ENCODE assay signal across 2 cellular contexts in genomic region chr22:30373331-30374325, GRCh38.
TF ChIP-seq lines count a peak whose summit lies in the region.

No MANE protein-coding gene starts in this region.

TF ChIP-seq in A549, 52 proteins besides CTCF, POLR2A, EP300 and RAD21:
- TF ChIP-seq PBX3 (IDR thresholded peaks at IDR 0.05), result no peak
- no peak for TF ChIP-seq ZNF302 (CRISPR knock-in tag; IDR thresholded peaks at IDR 0.05)
- no peak for TF ChIP-seq HMGXB4 (CRISPR knock-in tag; IDR thresholded peaks at IDR 0.05; ENCODE audit: borderline replicate concordance)
- no peak for TF ChIP-seq KDM1A (IDR thresholded peaks at IDR 0.05; ENCODE audit: low read depth)
- TF ChIP-seq FOXS1 (CRISPR knock-in tag; IDR thresholded peaks at IDR 0.05), result no peak
- no peak for TF ChIP-seq HOXA7 (CRISPR knock-in tag; IDR thresholded peaks at IDR 0.05)

TF ChIP-seq in H1, 55 proteins besides CTCF, POLR2A, EP300 and RAD21:
- TF ChIP-seq CREB1 (IDR thresholded peaks at IDR 0.05) (no peak), POLR2AphosphoS5 (IDR thresholded peaks at IDR 0.05; ENCODE audit: low read depth, low read length) (peak; percentile 30; the same call in 1 of the 2 replicates), TBP (IDR thresholded peaks at IDR 0.05; ENCODE audit: low read depth, low read length) (no peak), CHD1 (IDR thresholded peaks at IDR 0.05; ENCODE audit: low read depth, low read length) (no peak), USF2 (IDR thresholded peaks at IDR 0.05; ENCODE audit: low read length) (no peak)
